23 cellular contexts compared by ENCODE assay signal in the genomic region with DNA sequence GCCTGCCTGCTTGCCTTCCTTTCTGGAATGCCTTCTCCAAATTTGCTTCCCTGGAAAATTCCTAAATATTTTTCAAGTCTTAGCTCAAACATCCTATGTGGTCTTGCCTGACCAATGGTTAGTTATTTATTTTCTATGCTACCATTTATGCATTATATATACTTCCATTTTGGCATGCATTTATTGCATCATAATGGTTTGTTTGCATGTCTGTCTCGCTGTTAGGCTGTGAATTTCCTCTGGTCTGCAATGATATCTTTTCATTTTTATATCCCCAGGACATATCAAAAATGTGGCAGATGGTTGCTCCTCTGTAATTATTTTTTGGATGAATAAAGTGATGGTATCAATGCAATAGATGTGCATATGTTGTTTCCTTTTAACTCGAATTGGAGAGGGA.
"Had no signal": no experiment of that assay in that cellular context is flagged by ENCODE, and none has a peak within 500 bp of the region (broad histone marks: within the 10 kb centered on the region; RNA-seq: fewer than 3 reads in every experiment).

No MANE protein-coding gene starts in this region.

- ATAC-seq: mucosa of descending colon; naive thymus-derived CD4-positive, alpha-beta T cell; natural killer cell treated with Interleukin-12 subunit alpha and Interleukin-12 subunit beta and Interleukin-15 and Interleukin-18, amount 100 ng/mL, for 72 hours; sciatic nerve; stimulated activated memory B cell treated with anti-CD40 and anti-IgM and Interleukin-4, amounts not matched to agents 10 μg/mL and 1 μg/mL and 100 μg/mL, for 72 hours; stimulated activated naive CD8-positive, alpha-beta T cell treated with anti-CD3 and anti-CD28 coated beads, Interleukin-15, amount 100 ng/mL, for 72 hours had no signal

- H3K9me3 ChIP-seq: left ventricle myocardium inferior, mucosa of descending colon, ovary, right atrium auricular region, spleen, tibial nerve, uterus had no signal

- H3K27ac ChIP-seq: left ventricle myocardium inferior, ovary, right atrium auricular region, skin epidermis, spleen, tibial nerve, uterus had no signal

- H3K4me1 ChIP-seq: left ventricle myocardium inferior, right atrium auricular region, spleen, uterus had no signal

- H3K27me3 ChIP-seq: ovary, right atrium auricular region, spleen, tibial nerve, uterus had no signal

- H3K4me3 ChIP-seq: left ventricle myocardium inferior, lung, mucosa of descending colon, ovary, right atrium auricular region, skin epidermis, spleen, tibial nerve, uterus had no signal

- H3K36me3 ChIP-seq: left ventricle myocardium inferior, ovary, right atrium auricular region, spleen, uterus had no signal

- DNase-seq: islet precursor cell; left ventricle myocardium inferior; mesendoderm; midbrain; mucosa of descending colon; naive thymus-derived CD4-positive, alpha-beta T cell; ovary; spleen; stimulated activated CD4-positive, alpha-beta T cell treated with anti-CD3 and anti-CD28 coated beads, Interleukin-1b, Interleukin-23, amount 100 ng/mL, for 48 hours; stimulated activated CD4-positive, alpha-beta T cell treated with anti-CD3 and anti-CD28 coated beads, Interleukin-2, amount 100 ng/mL, for 48 hours; stimulated activated CD4-positive, alpha-beta T cell treated with anti-CD3 and anti-CD28 coated beads, Interleukin-4, amount 100 ng/mL, for 4 hours; stimulated activated CD8-positive, alpha-beta memory T cell treated with anti-CD3 and anti-CD28 coated beads, Interleukin-4, amount 100 ng/mL, for 48 hours; stimulated activated naive CD4-positive, alpha-beta T cell treated with Interleukin-2 at 50 U/mL for 16 hours; stimulated activated naive CD8-positive, alpha-beta T cell treated with anti-CD3 and anti-CD28 coated beads, Interleukin-15, amount 100 ng/mL, for 72 hours; substantia nigra; uterus had no signal
